ENCODE assay signal across 28 cellular contexts in genomic region chr4:55910140-55910539, GRCh38. TPM values are rescaled to one million over a fixed set of nuclear protein-coding genes. Genes with fewer than 3 reads are reported as not detected.
DNase-seq lines count a peak whose midpoint lies in the region; ATAC-seq, FAIRE-seq and TF ChIP-seq lines count a peak whose summit lies in the region.
"Had no signal": no experiment of that assay in that cellular context is flagged by ENCODE, and none has a peak within 500 bp of the region (broad histone marks: within the 10 kb centered on the region; RNA-seq: fewer than 3 reads in every experiment).

No MANE protein-coding gene starts in this region.

- no peaks in the 10 kb centered on the region for H3K27me3 ChIP-seq in bronchial epithelial cell (ENCODE audit: control insufficient read depth, insufficient read depth, low read length)
- H3K27me3 ChIP-seq: breast epithelium, heart left ventricle, Peyer's patch, SJSA1 had no signal

- FAIRE-seq in bronchial epithelial cell (lab: Jason Lieb, UNC) = no peak
- FAIRE-seq: GM12892, GM19239, small intestine had no signal

- H3K9me3 Mint-ChIP-seq in immature natural killer cell = no peaks in the 10 kb centered on the region
- H3K9me3 Mint-ChIP-seq: activated naive CD8-positive, alpha-beta T cell treated with anti-CD3 and anti-CD28 coated beads, Interleukin-2, amount 50 U/mL, for 24 hours had no signal

- TF ChIP-seq CTCF in AG10803 (conservative IDR thresholded peaks at IDR 0.05; ENCODE audit: low read length) (no peak), bronchial epithelial cell (IDR thresholded peaks at IDR 0.05; ENCODE audit: insufficient read depth, low read length, severe bottlenecking) (no peak)

- H3K4me3 Mint-ChIP-seq in immature natural killer cell = no peak overlapping the region
- H3K4me3 Mint-ChIP-seq: activated naive CD8-positive, alpha-beta T cell treated with anti-CD3 and anti-CD28 coated beads, Interleukin-2, amount 50 U/mL, for 24 hours had no signal

- DNase-seq in AG10803 (ENCODE audit: low read depth) (peak; percentile 23), LHCN-M2 (ENCODE audit: low read depth) (peak; percentile 28), bronchial epithelial cell (ENCODE audit: low read depth) (peak; percentile 62), foreskin melanocyte (peak; percentile 40), immature natural killer cell (no peak), SIG-M5 treated with dmso at 0.1 percent for 504 hours (lab: John Stamatoyannopoulos, UW; ENCODE audit: unreplicated experiment) (no peak)
- DNase-seq: activated CD8-positive, alpha-beta memory T cell treated with anti-CD3 and anti-CD28 coated beads for 24 hours; activated gamma-delta T cell; activated naive CD8-positive, alpha-beta T cell treated with anti-CD3 and anti-CD28 coated beads, Interleukin-2, amount 50 U/mL, for 24 hours; activated T-cell treated with anti-CD3 and anti-CD28 coated beads, Interleukin-2, amount 50 U/mL, for 1 hour; Calu3; DND-41; heart left ventricle; Karpas-422; left cardiac atrium; NCI-H1694 treated with DMSO at 0.1 percent for 48 hours; NCI-H2171 treated with DMSO at 0.1 percent for 48 hours; NCI-H524 treated with DMSO at 0.1 percent for 48 hours; Peyer's patch; small intestine; stimulated activated CD4-positive, alpha-beta T cell treated with anti-CD3 and anti-CD28 coated beads, Interleukin-2, amount 100 ng/mL, for 24 hours had no signal

- peaks cover 7 to 13% of the 10 kb centered on the region in 2 donors for H3K4me1 Mint-ChIP-seq in immature natural killer cell

- no peak overlapping the region for H3K27ac Mint-ChIP-seq in immature natural killer cell
- H3K27ac Mint-ChIP-seq: activated naive CD8-positive, alpha-beta T cell treated with anti-CD3 and anti-CD28 coated beads, Interleukin-2, amount 50 U/mL, for 24 hours had no signal

- no peak for ATAC-seq in GM18873 (IDR thresholded peaks at IDR 0.05; ENCODE audit: low FRiP score, unreplicated experiment)
- ATAC-seq in GM21529 (IDR thresholded peaks at IDR 0.05; ENCODE audit: unreplicated experiment) = no peak
- ATAC-seq: activated naive CD8-positive, alpha-beta T cell treated with anti-CD3 and anti-CD28 coated beads, Interleukin-2, amount 50 U/mL, for 24 hours; heart left ventricle; left cardiac atrium had no signal

- no peaks in the 10 kb centered on the region for H3K27me3 Mint-ChIP-seq in immature natural killer cell (ENCODE audit: low read depth in 3 of 3)
- H3K27me3 Mint-ChIP-seq: activated naive CD8-positive, alpha-beta T cell treated with anti-CD3 and anti-CD28 coated beads, Interleukin-2, amount 50 U/mL, for 24 hours had no signal

- peaks cover 0 to 16% (median 5%) of the 10 kb centered on the region in 3 donors for H3K36me3 Mint-ChIP-seq in immature natural killer cell

- H3K36me3 ChIP-seq in bronchial epithelial cell (ENCODE audit: control insufficient read depth, insufficient read depth, low read length) = no peaks in the 10 kb centered on the region
- H3K36me3 ChIP-seq: breast epithelium had no signal

- H3K4me3 ChIP-seq in AG10803 (ENCODE audit: low read length) = no peak overlapping the region
- H3K4me3 ChIP-seq in bronchial epithelial cell (ENCODE audit: low read depth, low read length) = no peak overlapping the region
- H3K4me3 ChIP-seq: breast epithelium, coronary artery, heart left ventricle, Peyer's patch, SJSA1 had no signal

RNA-seq across cellular contexts. Expression of gene CEP135, which starts 38.6 kb away (rescaled TPM):
- total RNA-seq in LHCN-M2 (2014; rRNA removed) (9.0 and 10.8 TPM in 2 replicates), bronchial epithelial cell (3.7 and 4.1 TPM in 2 replicates)
- 1.5 TPM for polyA plus RNA-seq in LHCN-M2 (2012)
- polyA plus RNA-seq in immature natural killer cell = 10 to 100 TPM in 1 of 3 donors, 1 to 10 TPM in 2; 5.8 to 13.0 (median 6.7) TPM

RNA-seq across cellular contexts. Expression of gene EXOC1, which starts 56.7 kb away (rescaled TPM):
- total RNA-seq in LHCN-M2 (2014; rRNA removed) (44.4 and 51.2 TPM in 2 replicates), bronchial epithelial cell (36.9 and 47.2 TPM in 2 replicates)
- polyA plus RNA-seq in LHCN-M2 (2012) = 17.2 TPM
- polyA plus RNA-seq in immature natural killer cell = 10 to 100 TPM in 1 of 3 donors, 1 to 10 TPM in 2; 7.5 to 15.6 (median 9.9) TPM

Comparison
In these comparisons a context has a peak if more than half of its experiments do, and no peak if none do; other contexts are left out.
1. DNase-seq: peak in AG10803 (single experiment), LHCN-M2 (single experiment), bronchial epithelial cell (single experiment) and foreskin melanocyte (single experiment); none in immature natural killer cell (0 of 3) and SIG-M5 treated with dmso at 0.1 percent for 504 hours (single experiment).